ENCODE assay signal across 22 cellular contexts in the genomic region with DNA sequence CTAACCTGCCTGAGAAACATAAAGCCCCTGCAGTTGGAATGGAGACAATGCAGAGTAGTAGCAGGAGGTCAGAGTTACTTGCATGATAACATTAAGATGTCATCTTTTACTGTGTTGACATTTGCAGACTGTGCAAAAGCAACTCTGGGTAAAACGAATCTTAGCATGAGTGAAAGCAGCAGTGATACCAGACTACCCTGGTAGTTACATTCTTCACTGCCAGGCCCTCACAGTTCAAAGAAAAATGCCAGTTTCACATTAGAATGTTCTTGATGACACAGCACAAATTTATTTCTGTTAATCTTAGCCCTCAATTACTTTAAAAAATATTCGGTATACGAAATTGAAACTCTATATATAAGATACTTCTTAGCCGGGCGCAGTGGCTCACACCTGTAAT. TPM values are rescaled to one million over a fixed set of nuclear protein-coding genes. Genes with fewer than 3 reads are reported as not detected.
DNase-seq lines count a peak whose midpoint lies in the region; ATAC-seq and TF ChIP-seq lines count a peak whose summit lies in the region.
"Had no signal": no experiment of that assay in that cellular context is flagged by ENCODE, and none has a peak within 500 bp of the region (broad histone marks: within the 10 kb centered on the region; RNA-seq: fewer than 3 reads in every experiment).

No MANE protein-coding gene starts in this region.

- peaks cover 6% of the 10 kb centered on the region; the same call in 1 of the 2 replicates for H4K20me1 ChIP-seq in IMR-90 (ENCODE audit: insufficient read depth, low read length)

- H3K4me3 Mint-ChIP-seq in endodermal cell, result no peak overlapping the region
- H3K4me3 Mint-ChIP-seq in effector memory CD8-positive, alpha-beta T cell, result no peak overlapping the region

- H3K27me3 Mint-ChIP-seq in endodermal cell (ENCODE audit: insufficient read depth), result no peaks in the 10 kb centered on the region
- no peaks in the 10 kb centered on the region for H3K27me3 Mint-ChIP-seq in effector memory CD8-positive, alpha-beta T cell

- no peak for TF ChIP-seq POLR2A in IMR-90 (IDR thresholded peaks at IDR 0.05; ENCODE audit: low read depth, low read length)

- H2BK20ac ChIP-seq in IMR-90 (ENCODE audit: low read depth, low read length), result no peak overlapping the region

- H2AFZ ChIP-seq in IMR-90 (replicated peaks; ENCODE audit: low read length, poor library complexity), result no peak overlapping the region

- H2BK5ac ChIP-seq in IMR-90 (ENCODE audit: low read depth, low read length, poor library complexity, severe bottlenecking), result peak overlapping the region; percentile 43

- BruUV-seq in A673 (replicated peaks; lab: Mats Ljungman, UMichigan), result no TSS peak
- BruUV-seq in IMR-90 (replicated peaks; lab: Mats Ljungman, UMichigan), result no TSS peak

- H4K8ac ChIP-seq in IMR-90 (ENCODE audit: low read depth in 2 of 2, low read length in 2 of 2), result no peak overlapping the region

- peak overlapping the region; percentile 29; the same call in 1 of the 2 replicates for H2BK120ac ChIP-seq in IMR-90 (ENCODE audit: low read depth, low read length)

- no peak overlapping the region for H2BK15ac ChIP-seq in IMR-90 (ENCODE audit: low read depth, low read length)

- H3K14ac ChIP-seq in IMR-90 (replicated peaks; ENCODE audit: low read depth, low read length), result no peak overlapping the region

- no peak overlapping the region for H4K91ac ChIP-seq in IMR-90 (ENCODE audit: insufficient read depth, low read depth, low read length)

- H3K56ac ChIP-seq in IMR-90 (ENCODE audit: extremely low read depth, insufficient read depth, low read length), result no peak overlapping the region

- H3K18ac ChIP-seq in IMR-90 (ENCODE audit: low read depth, low read length), result no peak overlapping the region; the same call in 1 of the 2 replicates

- H3K9ac ChIP-seq in IMR-90 (ENCODE audit: low read depth, low read length), result no peak overlapping the region
- no peak overlapping the region for H3K9ac ChIP-seq in endodermal cell (ENCODE audit: extremely low read depth, low read length, poor library complexity, severe bottlenecking)

- dilution Hi-C loops in IMR-90 (cut with HindIII; ENCODE audit: low sequenced_read_pairs, unreplicated experiment), result no loop called here

- no peak overlapping the region for H3K4ac ChIP-seq in IMR-90 (ENCODE audit: low read depth, low read length)

- peaks cover 80% of the 10 kb centered on the region for H3K36me3 Mint-ChIP-seq in endodermal cell (ENCODE audit: low read depth)
- H3K36me3 Mint-ChIP-seq in effector memory CD8-positive, alpha-beta T cell (ENCODE audit: insufficient read depth), result peaks cover 16% of the 10 kb centered on the region

- in situ Hi-C loops in IMR-90 (cut with MboI; ENCODE audit: low sequenced_read_pairs), result no loop called here

- H3K23ac ChIP-seq in IMR-90 (ENCODE audit: low read depth, low read length), result no peak overlapping the region

- DNase-seq in A673 (ENCODE audit: low spot score) (no peak), IMR-90 (no peak), endodermal cell (no peak), omental fat pad (ENCODE audit: low spot score) (no peak), GM10266 (ENCODE audit: extremely low spot score) (no peak), DMS53 treated with DMSO at 0.1 percent for 48 hours (lab: John Stamatoyannopoulos, UW; ENCODE audit: unreplicated experiment) (no peak)
- DNase-seq in effector memory CD8-positive, alpha-beta T cell, result no peak
- DNase-seq: activated naive CD4-positive, alpha-beta T cell; activated T-cell treated with anti-CD3 and anti-CD28 coated beads, Interleukin-2, amount 50 U/mL, for 1 hour; amniotic stem cell; dermis blood vessel endothelial cell; Karpas-422; mucosa of descending colon; NCI-H1048; NCI-H187; NCI-H69; stimulated activated CD4-positive, alpha-beta T cell treated with anti-CD3 and anti-CD28 coated beads, Interleukin-4, amount 100 ng/mL, for 1 hour; stimulated activated naive CD4-positive, alpha-beta T cell treated with Interleukin-2 at 50 U/mL for 16 hours; T-helper 9 cell; tibial artery had no signal

- POLR2A ChIA-PET in A673 (lab: Charles Lee; ENCODE audit: low non-redundant PET), result interaction anchor here (0.6 kb wide), 1 partner anchor 54 kb away, joined by 3 read pairs; no protein-coding TSS in a partner anchor
- POLR2A ChIA-PET in IMR-90 (lab: Charles Lee; ENCODE audit: unreplicated experiment), result no interaction called here

- H3K9me3 ChIP-seq in A673 (ENCODE audit: low read depth, low read length, poor library complexity, severe bottlenecking) (peaks cover 10% of the 10 kb centered on the region), IMR-90 (ENCODE audit: control insufficient read depth, insufficient read depth, low read length) (no peaks in the 10 kb centered on the region), endodermal cell (ENCODE audit: control insufficient read depth, low read length) (peaks cover 10% of the 10 kb centered on the region)
- H3K9me3 ChIP-seq: mucosa of descending colon, tibial artery had no signal

- H3K4me3 ChIP-seq in A673 (ENCODE audit: low read depth, low read length, poor library complexity, severe bottlenecking) (no peak overlapping the region), IMR-90 (ENCODE audit: insufficient read depth, low read depth, low read length) (no peak overlapping the region), endodermal cell (ENCODE audit: low read length) (no peak overlapping the region)
- H3K4me3 ChIP-seq: mucosa of descending colon, tibial artery had no signal

- H3K27ac ChIP-seq in A673 (ENCODE audit: low read depth, low read length, poor library complexity, severe bottlenecking), result peak overlapping the region; percentile 64
- H3K27ac ChIP-seq in IMR-90 (ENCODE audit: insufficient read depth, low read length), result peak overlapping the region; percentile 71; the same call in 1 of the 2 replicates
- no peak overlapping the region for H3K27ac ChIP-seq in endodermal cell (ENCODE audit: low read depth, low read length)
- H3K27ac ChIP-seq: tibial artery had no signal

- no peak overlapping the region for H2AK5ac ChIP-seq in IMR-90 (ENCODE audit: low read depth, low read length)

- TF ChIP-seq RAD21 in IMR-90 (IDR thresholded peaks at IDR 0.05; ENCODE audit: low read length), result no peak

- ATAC-seq in IMR-90 (ENCODE audit: low read depth), result peak; percentile 61
- ATAC-seq in omental fat pad (ENCODE audit: low FRiP score), result peak; percentile 11
- no peak for ATAC-seq in effector memory CD8-positive, alpha-beta T cell (replicated peaks)
- ATAC-seq in GM18511 (IDR thresholded peaks at IDR 0.05; ENCODE audit: unreplicated experiment), result no peak
- ATAC-seq: mucosa of descending colon, SK-N-SH treated with all-trans-retinoic acid at 6 μM for 48 hours had no signal

- H3K27me3 ChIP-seq in A673 (replicated peaks; ENCODE audit: insufficient read depth, low read depth, low read length, poor library complexity) (no peaks in the 10 kb centered on the region), IMR-90 (ENCODE audit: control insufficient read depth, insufficient read depth, low read length) (no peaks in the 10 kb centered on the region), endodermal cell (ENCODE audit: control insufficient read depth, insufficient read depth, low read length, poor library complexity, severe bottlenecking) (no peaks in the 10 kb centered on the region)
- H3K27me3 ChIP-seq: tibial artery had no signal

- WGBS in IMR-90 (ENCODE audit: extremely low coverage in 2 of 2, insufficient read length in 1 of 2), 2 experiments, result no CpG with 5 or more reads among the region's 5 CpGs
- WGBS in endodermal cell (ENCODE audit: insufficient coverage in 1 of 2, insufficient read length in 1 of 2), 2 experiments, result 94 to 97% methylated on average over 4 to 5 of the region's 5 CpGs

- no peak overlapping the region for H4K5ac ChIP-seq in IMR-90 (ENCODE audit: low read depth, low read length)

- intact Hi-C loops in A673 (cut with micrococcal nuclease; ENCODE audit: unreplicated experiment), result no loop called here
- intact Hi-C loops in IMR-90 (cut with micrococcal nuclease), result no loop called here

- CTCF ChIA-PET in A673 (lab: Charles Lee) (no interaction called here), IMR-90 (lab: Yijun Ruan, JAX) (no interaction called here)

- peaks cover 4% of the 10 kb centered on the region for H3K9me3 Mint-ChIP-seq in endodermal cell
- no peaks in the 10 kb centered on the region for H3K9me3 Mint-ChIP-seq in effector memory CD8-positive, alpha-beta T cell

- TF ChIP-seq CTCF in A673 (conservative IDR thresholded peaks at IDR 0.05; ENCODE audit: low read depth, low read length) (no peak), IMR-90 (conservative IDR thresholded peaks at IDR 0.05; ENCODE audit: low read depth, low read length) (no peak), endodermal cell (conservative IDR thresholded peaks at IDR 0.05) (no peak), omental fat pad (IDR thresholded peaks at IDR 0.05) (no peak), GM10266 (IDR thresholded peaks at IDR 0.05; ENCODE audit: control insufficient read depth, insufficient read depth, low read depth, missing control alignments) (no peak)

- H3K4me2 ChIP-seq in IMR-90 (ENCODE audit: low read depth, low read length), result no peak overlapping the region

- peaks cover 2% of the 10 kb centered on the region; the same call in 1 of the 2 replicates for H3K9me1 ChIP-seq in IMR-90 (ENCODE audit: insufficient read depth, low read length)

- peak overlapping the region; percentile 20 for H3K27ac Mint-ChIP-seq in endodermal cell
- H3K27ac Mint-ChIP-seq in effector memory CD8-positive, alpha-beta T cell, result peak overlapping the region in 1 of 2 donors; percentile 3

- H3K79me1 ChIP-seq in IMR-90 (ENCODE audit: low read depth in 1 of 2, low read length in 2 of 2), result peaks cover 18 to 39% of the 10 kb centered on the region in 2 experiments

- no peak overlapping the region for H2AK9ac ChIP-seq in IMR-90 (replicated peaks; ENCODE audit: low read depth, low read length, poor library complexity)

- H3K4me1 ChIP-seq in A673 (ENCODE audit: insufficient read depth, low read length, poor library complexity, severe bottlenecking) (peaks cover 12% of the 10 kb centered on the region), IMR-90 (ENCODE audit: control insufficient read depth, insufficient read depth, low read length) (peaks cover 3% of the 10 kb centered on the region), endodermal cell (ENCODE audit: control insufficient read depth, insufficient read depth, low read length) (no peaks in the 10 kb centered on the region)

- H3K36me3 ChIP-seq in A673 (ENCODE audit: insufficient read depth, low read length, poor library complexity, severe bottlenecking) (peaks cover 56% of the 10 kb centered on the region), IMR-90 (ENCODE audit: control insufficient read depth, insufficient read depth, low read length) (peaks cover 28% of the 10 kb centered on the region), endodermal cell (ENCODE audit: control insufficient read depth, insufficient read depth, low read length) (peaks cover 85% of the 10 kb centered on the region)

- peaks cover 6% of the 10 kb centered on the region for H3K4me1 Mint-ChIP-seq in endodermal cell
- H3K4me1 Mint-ChIP-seq in effector memory CD8-positive, alpha-beta T cell (ENCODE audit: low read depth in 2 of 2), result peaks cover 13 to 14% of the 10 kb centered on the region in 2 donors

RNA-seq across cellular contexts. Expression of a gene that starts 12.2 kb away (rescaled TPM):
- 65.9 and 74.4 TPM in 2 replicates for total RNA-seq in A673 (2021)
- total RNA-seq in IMR-90 (2012; rRNA removed), result 5.4 and 28.1 TPM in 2 replicates
- polyA plus RNA-seq in IMR-90 (2012; rRNA removed), result 11.8 and 15.5 TPM in 2 replicates
- polyA plus RNA-seq in IMR-90 (2012; cell fraction: cytosol; rRNA removed), result 1.3 and 3.0 TPM in 2 replicates
- polyA plus RNA-seq in IMR-90 (2012; cell fraction: nucleus; rRNA removed; ENCODE audit: low replicate concordance), result 1.5 and 19.0 TPM in 2 replicates
- total RNA-seq in endodermal cell, result 10 to 100 TPM; 38.6 to 39.1 TPM
- polyA plus RNA-seq in endodermal cell (2013, experiment 1 of 2), result 51.0 TPM
- 53.9 TPM for polyA plus RNA-seq in endodermal cell (2013, experiment 2 of 2)
- 10 to 100 TPM; 21.7 to 35.5 (median 34.3) TPM for total RNA-seq in omental fat pad

Comparison
In these comparisons a context has a peak if more than half of its experiments do, and no peak if none do; other contexts are left out.
1. ATAC-seq: peak in IMR-90 (single experiment) and omental fat pad (single experiment); none in effector memory CD8-positive, alpha-beta T cell (single experiment) and GM18511 (single experiment).